ENCODE assay signal across 20 cellular contexts in genomic region chr9:1032181-1032580, GRCh38. TPM values are rescaled to one million over a fixed set of nuclear protein-coding genes. Genes with fewer than 3 reads are reported as not detected.
DNase-seq lines count a peak whose midpoint lies in the region; ATAC-seq and TF ChIP-seq lines count a peak whose summit lies in the region.
"Had no signal": no experiment of that assay in that cellular context is flagged by ENCODE, and none has a peak within 500 bp of the region (broad histone marks: within the 10 kb centered on the region; RNA-seq: fewer than 3 reads in every experiment).

No MANE protein-coding gene starts in this region.

- no peak for ATAC-seq in HG03442 (IDR thresholded peaks at IDR 0.05; ENCODE audit: unreplicated experiment)
- ATAC-seq: HepG2, K562 had no signal

- H3K4me2 ChIP-seq in osteoblast (ENCODE audit: insufficient read depth, low read length): no peak overlapping the region
- H3K4me2 ChIP-seq: SK-N-SH had no signal

- H3K4me1 ChIP-seq in osteoblast (ENCODE audit: insufficient read depth, low read length): no peaks in the 10 kb centered on the region
- H3K4me1 ChIP-seq: BE2C had no signal

- TF ChIP-seq CTCF in osteoblast (IDR thresholded peaks at IDR 0.05; ENCODE audit: extremely low read depth, low read depth, low read length): no peak

- H3K79me2 ChIP-seq in osteoblast (ENCODE audit: insufficient read depth, low read length): no peaks in the 10 kb centered on the region

- H2AFZ ChIP-seq in osteoblast (ENCODE audit: low read length): no peak overlapping the region

- H3K9me3 ChIP-seq in osteoblast (ENCODE audit: low read depth, low read length): no peaks in the 10 kb centered on the region
- H3K9me3 ChIP-seq: BE2C, MG63, SK-N-SH had no signal

- H3K27me3 ChIP-seq in osteoblast (ENCODE audit: insufficient read depth, low read length): no peaks in the 10 kb centered on the region
- H3K27me3 ChIP-seq: BE2C had no signal

- no peaks in the 10 kb centered on the region for H4K20me1 ChIP-seq in osteoblast (ENCODE audit: insufficient read depth, low read length)

- H3K4me3 ChIP-seq in osteoblast (ENCODE audit: insufficient read depth, low read length): no peak overlapping the region
- H3K4me3 ChIP-seq: K562, MG63 had no signal

- peak; percentile 4 for DNase-seq in NCI-H510A treated with DMSO at 0.1 percent for 48 hours (lab: John Stamatoyannopoulos, UW)
- DNase-seq in NCI-H510A (lab: John Stamatoyannopoulos, UW): no peak
- DNase-seq in NCI-H187 treated with DMSO at 0.1 percent for 48 hours (lab: John Stamatoyannopoulos, UW): peak; percentile 54
- peak; percentile 86 for DNase-seq in NCI-H748 (lab: John Stamatoyannopoulos, UW; ENCODE audit: unreplicated experiment)
- DNase-seq in osteoblast (ENCODE audit: insufficient read length, low spot score, missing footprints): peak; percentile 14
- DNase-seq in NCI-H774 (lab: John Stamatoyannopoulos, UW): no peak
- DNase-seq: BE2C; DMS79 treated with DMSO at 0.1 percent for 48 hours; MG63; NCI-H2107; NCI-H446; NK-92 treated with Interleukin-12 subunit alpha and Interleukin-12 subunit beta, amount 100 ng/mL, for 24 hours; SHP77 treated with DMSO at 0.1 percent for 48 hours; SK-N-SH had no signal

- no peaks in the 10 kb centered on the region for H3K36me3 ChIP-seq in osteoblast (ENCODE audit: insufficient read depth, low read length)
- H3K36me3 ChIP-seq: BE2C, MG63 had no signal

- no peak overlapping the region for H3K27ac ChIP-seq in osteoblast (ENCODE audit: low read depth, low read length)
- H3K27ac ChIP-seq: RWPE1 had no signal

RNA-seq across cellular contexts. Expression of gene DMRT2, which starts 18.0 kb away (rescaled TPM):
- total RNA-seq in osteoblast: not detected in 2 replicates
- total RNA-seq: A673, HepG2, K562, LHCN-M2 had no signal

RNA-seq across cellular contexts. Expression of gene DMRT3, which starts 55.7 kb away (rescaled TPM):
- total RNA-seq in osteoblast: not detected in 2 replicates
- total RNA-seq: A673, HepG2, K562, LHCN-M2 had no signal

Comparison
In these comparisons a context has a peak if more than half of its experiments do, and no peak if none do; other contexts are left out.
1. DNase-seq: peak in NCI-H510A treated with DMSO at 0.1 percent for 48 hours (single experiment), NCI-H187 treated with DMSO at 0.1 percent for 48 hours (single experiment), NCI-H748 (single experiment) and osteoblast (single experiment); none in NCI-H510A (single experiment) and NCI-H774 (single experiment).